19 cellular contexts compared by ENCODE assay signal in genomic region chr10:111221682-111222470, GRCh38.
"Had no signal": no experiment of that assay in that cellular context is flagged by ENCODE, and none has a peak within 500 bp of the region (broad histone marks: within the 10 kb centered on the region; RNA-seq: fewer than 3 reads in every experiment).

No MANE protein-coding gene starts in this region.

- H3K27ac ChIP-seq: cardiac muscle cell, gastrocnemius medialis, sigmoid colon, spleen, thoracic aorta, upper lobe of left lung had no signal

- H3K36me3 ChIP-seq: cardiac muscle cell, gastrocnemius medialis, sigmoid colon, spleen, thoracic aorta, upper lobe of left lung had no signal

- H3K4me1 ChIP-seq: sigmoid colon, spleen, upper lobe of left lung had no signal

- H3K27me3 ChIP-seq: cardiac muscle cell, sigmoid colon, upper lobe of left lung had no signal

- ATAC-seq: effector memory CD8-positive, alpha-beta T cell; esophagus mucosa; left ventricle myocardium superior had no signal

- DNase-seq: activated CD4-positive, alpha-beta memory T cell treated with anti-CD3 and anti-CD28 coated beads for 36 hours; activated CD4-positive, alpha-beta T cell treated with anti-CD3 and anti-CD28 coated beads for 48 hours; activated naive CD4-positive, alpha-beta T cell treated with Interleukin-2 at 50 U/mL for 16 hours; activated naive CD8-positive, alpha-beta T cell treated with anti-CD3 and anti-CD28 coated beads for 36 hours; activated T-cell treated with anti-CD3 and anti-CD28 coated beads, Interleukin-2, amount 50 U/mL, for 48 hours; amniotic stem cell; dermis blood vessel endothelial cell; effector memory CD8-positive, alpha-beta T cell; left ventricle myocardium superior; naive B cell; sigmoid colon; spleen; stimulated activated CD4-positive, alpha-beta T cell treated with anti-CD3 and anti-CD28 coated beads, Interleukin-4, amount 100 ng/mL, for 1 hour; stimulated activated naive CD4-positive, alpha-beta T cell; upper lobe of left lung had no signal

- H3K4me3 ChIP-seq: cardiac muscle cell, gastrocnemius medialis, sigmoid colon, spleen, thoracic aorta, upper lobe of left lung had no signal

- H3K9me3 ChIP-seq: gastrocnemius medialis, sigmoid colon, thoracic aorta, upper lobe of left lung had no signal
